Comparison of ENCODE assay signal across 8 cellular contexts in the genomic region with DNA sequence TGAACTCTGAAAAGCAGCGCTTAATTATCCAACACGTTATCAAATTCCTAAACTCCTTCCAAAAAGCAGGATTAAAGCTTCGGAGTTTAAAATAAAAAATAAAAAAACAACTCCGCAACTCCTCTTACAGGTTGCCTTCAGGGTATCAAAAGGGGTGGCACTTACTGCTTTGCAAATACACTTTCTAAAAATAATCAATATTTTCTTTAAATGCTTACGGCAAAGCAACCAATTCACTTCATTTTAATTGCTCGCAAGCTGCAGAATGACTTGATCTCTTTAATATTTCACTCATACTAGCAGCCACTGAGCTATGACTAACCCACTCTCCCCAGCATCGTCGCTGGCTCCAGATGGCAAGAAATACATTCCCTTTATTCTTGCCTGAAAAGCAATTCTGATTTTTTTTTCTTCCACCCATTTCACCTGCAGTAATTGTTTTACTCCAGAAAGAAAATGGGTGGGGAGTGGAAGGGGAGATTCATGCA. TPM values are rescaled to one million over a fixed set of nuclear protein-coding genes. Genes with fewer than 3 reads are reported as not detected.
DNase-seq lines count a peak whose midpoint lies in the region; ATAC-seq and TF ChIP-seq lines count a peak whose summit lies in the region.

No MANE protein-coding gene starts in this region.

- peak overlapping the region; percentile 82 for H3K4me3 Mint-ChIP-seq in nephron progenitor cell

- no peak overlapping the region for H3K9ac ChIP-seq in PC-3 (ENCODE audit: low read length)

- H3K36me3 ChIP-seq in PC-3 (ENCODE audit: low read depth, low read length), result no peaks in the 10 kb centered on the region

- peak; percentile 71 for DNase-seq in EH (ENCODE audit: low read depth)
- DNase-seq in PC-3, result peak; percentile 51
- DNase-seq in epidermal melanocyte (ENCODE audit: insufficient read length, low spot score), result peak; percentile 66
- no peak for DNase-seq in nephron progenitor cell
- DNase-seq in GM10248 (ENCODE audit: extremely low spot score), result no peak
- no peak for DNase-seq in DMS79 treated with DMSO at 0.1 percent for 48 hours (lab: John Stamatoyannopoulos, UW)

- CTCF ChIA-PET in PC-3 (lab: Charles Lee) (interaction anchor here (0.5 kb wide), 1 partner anchor 63 kb away, joined by 3 read pairs; no protein-coding TSS in a partner anchor), GM10248 (lab: Yijun Ruan, JAX) (no interaction called here)

- peaks cover 13% of the 10 kb centered on the region for H3K4me1 ChIP-seq in PC-3 (ENCODE audit: insufficient read depth, low read length)

- H3K9me3 ChIP-seq in PC-3 (ENCODE audit: low read length), result no peaks in the 10 kb centered on the region

- peaks cover 4% of the 10 kb centered on the region for H3K4me1 Mint-ChIP-seq in nephron progenitor cell

- no peak overlapping the region for H3K27ac Mint-ChIP-seq in nephron progenitor cell

- H3K4me3 ChIP-seq in PC-3 (ENCODE audit: low read length), result peak overlapping the region; percentile 70

- no peaks in the 10 kb centered on the region for H3K27me3 ChIP-seq in PC-3 (ENCODE audit: low read length)

- POLR2A ChIA-PET in PC-3 (lab: Charles Lee; ENCODE audit: unreplicated experiment) (interaction anchor here (0.6 kb wide), 2 partner anchors 9 to 41 kb away, joined by 4 to 5 read pairs; no protein-coding TSS in a partner anchor), GM10248 (lab: Yijun Ruan, JAX) (no interaction called here)

- intact Hi-C loops in PC-3 (cut with micrococcal nuclease), result no loop called here

- H3K9me2 ChIP-seq in PC-3 (replicated peaks; ENCODE audit: low read length), result no peaks in the 10 kb centered on the region

- no peaks in the 10 kb centered on the region for H3F3A ChIP-seq in PC-3 (ENCODE audit: low read length, unreplicated experiment)

- peaks cover 71% of the 10 kb centered on the region for H3K27me3 Mint-ChIP-seq in nephron progenitor cell (ENCODE audit: low read depth, poor library complexity)

- no peaks in the 10 kb centered on the region for H3K79me2 ChIP-seq in PC-3 (ENCODE audit: low read length)

- no peaks in the 10 kb centered on the region for H3K36me3 Mint-ChIP-seq in nephron progenitor cell (ENCODE audit: low read depth)

- no peak for TF ChIP-seq CTCF in PC-3 (conservative IDR thresholded peaks at IDR 0.05; ENCODE audit: low read depth, low read length)
- no peak for TF ChIP-seq CTCF in nephron progenitor cell (IDR thresholded peaks at IDR 0.05)
- no peak for TF ChIP-seq CTCF in GM10248 (IDR thresholded peaks at IDR 0.05; ENCODE audit: control extremely low read depth, extremely low read depth, low read depth, missing control alignments)

- peak overlapping the region; percentile 85 for H3K4me2 ChIP-seq in PC-3 (ENCODE audit: low read length)

- peak; percentile 72 for ATAC-seq in PC-3
- no peak for ATAC-seq in GM21717 (IDR thresholded peaks at IDR 0.05; ENCODE audit: unreplicated experiment)
- no peak for ATAC-seq in GM21737 (IDR thresholded peaks at IDR 0.05; ENCODE audit: unreplicated experiment)

- H3K27ac ChIP-seq in PC-3 (ENCODE audit: low read length), result no peak overlapping the region

- no peaks in the 10 kb centered on the region for H3K9me3 Mint-ChIP-seq in nephron progenitor cell

- H4K20me1 ChIP-seq in PC-3 (ENCODE audit: low read length), result no peaks in the 10 kb centered on the region

- H2AFZ ChIP-seq in PC-3 (ENCODE audit: low read length), result peak overlapping the region; percentile 75; the same call in 1 of the 2 replicates

- TSS peak; percentile 27 for BruUV-seq in PC-3 (replicated peaks; lab: Mats Ljungman, UMichigan)

RNA-seq across cellular contexts. Expression of a gene that starts 54.4 kb away (rescaled TPM):
- 3.7 and 4.6 TPM in 2 replicates for total RNA-seq in PC-3 (2014; rRNA removed)

Comparison
In these comparisons a context has a peak if more than half of its experiments do, and no peak if none do; other contexts are left out.
1. DNase-seq: peak in EH (single experiment), PC-3 (single experiment) and epidermal melanocyte (single experiment); none in nephron progenitor cell (single experiment), GM10248 (single experiment) and DMS79 treated with DMSO at 0.1 percent for 48 hours (single experiment).